In the genomic region with DNA sequence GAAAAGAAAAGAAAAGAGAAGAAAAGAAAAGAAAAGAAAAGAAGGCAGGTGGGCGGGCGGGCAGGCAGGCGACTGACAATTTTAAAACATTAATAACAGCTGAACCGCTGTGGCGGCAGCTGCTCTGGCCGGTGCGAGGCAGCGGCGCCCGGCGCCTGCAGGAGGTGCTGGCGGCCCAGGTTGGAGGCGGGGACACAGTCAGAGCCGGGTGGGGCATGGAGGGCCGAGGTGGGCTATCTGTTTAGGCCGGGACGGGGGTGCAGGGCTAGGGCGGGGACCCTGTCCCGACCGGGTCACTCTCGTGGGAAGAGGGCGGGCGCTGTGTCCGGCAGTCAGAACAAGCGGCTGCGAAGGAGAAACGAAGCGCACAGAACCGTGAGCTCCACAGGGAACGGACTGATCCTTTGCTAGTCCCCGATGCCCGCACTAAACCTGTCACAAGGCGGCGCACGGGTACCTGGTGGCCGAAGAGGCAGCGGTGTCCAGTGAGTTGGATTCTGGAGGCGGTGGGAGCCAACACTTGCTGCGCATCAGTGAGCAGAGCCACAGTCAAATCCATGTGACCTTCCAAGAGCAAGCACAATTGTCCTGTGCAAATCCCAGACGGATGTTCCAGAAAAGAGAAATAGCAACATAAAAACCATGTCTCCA, we compare ENCODE assay signal across 8 cellular contexts. TPM values are rescaled to one million over a fixed set of nuclear protein-coding genes. Genes with fewer than 3 reads are reported as not detected.
A peak's percentile ranks its signal among the peaks of the same experiment; 100 is the strongest.
DNase-seq lines count a peak whose midpoint lies in the region; ATAC-seq and TF ChIP-seq lines count a peak whose summit lies in the region.

No MANE protein-coding gene starts in this region.

- no peak overlapping the region for H4K8ac ChIP-seq in H9 (replicated peaks; ENCODE audit: insufficient read length, low read depth, low read length)

- H4K5ac ChIP-seq in H9 (ENCODE audit: insufficient read length, low read depth, low read length), result no peak overlapping the region

- peak; percentile 83 for TF ChIP-seq CTCF in H9 (conservative IDR thresholded peaks at IDR 0.05)
- TF ChIP-seq CTCF in LNCAP (IDR thresholded peaks at IDR 0.05), result peak; percentile 83
- no peak for TF ChIP-seq CTCF in neutrophil (IDR thresholded peaks at IDR 0.05)
- TF ChIP-seq CTCF in tibial artery (IDR thresholded peaks at IDR 0.05), result peak; percentile 40 to 49

- no peak overlapping the region for H3K23ac ChIP-seq in H9 (ENCODE audit: insufficient read length, low read depth, low read length)

- H3K4ac ChIP-seq in H9 (ENCODE audit: low read depth, low read length), result no peak overlapping the region

- no peak overlapping the region for H3K56ac ChIP-seq in H9 (ENCODE audit: insufficient read length, low read depth, low read length)

- peak overlapping the region; percentile 35 for H3K9ac ChIP-seq in H9 (ENCODE audit: extremely low read depth, insufficient read length, low read length)

- peaks cover 3% of the 10 kb centered on the region; the same call in 1 of the 2 replicates for H3K27me3 Mint-ChIP-seq in H9 (ENCODE audit: low read depth)

- DNase-seq in GM03348 (ENCODE audit: low spot score) (peak; percentile 85), H9 (peak; percentile 92), SHP77 treated with DMSO at 0.1 percent for 48 hours (lab: John Stamatoyannopoulos, UW) (peak; percentile 77), glomerular visceral epithelial cell (ENCODE audit: extremely low spot score) (peak; percentile 76), tibial artery (peak; percentile 34 to 77)
- peak in 1 of 2 donors; percentile 59 for DNase-seq in activated naive CD4-positive, alpha-beta T cell treated with anti-CD3 and anti-CD28 coated beads, Interleukin-2, amount 50 U/mL, for 72 hours (ENCODE audit: low spot score in 2 of 2)

- peaks cover 8 to 17% of the 10 kb centered on the region in 2 experiments for H3K4me1 Mint-ChIP-seq in H9

- peak overlapping the region; percentile 40 to 59 for H3K4me3 ChIP-seq in neutrophil (ENCODE audit: low read depth in 1 of 2, low read length in 1 of 2)
- H3K4me3 ChIP-seq in tibial artery, result peak overlapping the region; percentile 49 to 59

- WGBS in H9 (ENCODE audit: extremely low coverage, insufficient read length, low lambda C conversion rate), result no CpG with 5 or more reads among the region's 40 CpGs

- no peaks in the 10 kb centered on the region for H3K36me3 ChIP-seq in neutrophil
- H3K36me3 ChIP-seq in tibial artery, result no peaks in the 10 kb centered on the region

- H3K18ac ChIP-seq in H9 (ENCODE audit: insufficient read length, low read depth, low read length), result peak overlapping the region; percentile 86

- no peak overlapping the region for H2AK5ac ChIP-seq in H9 (ENCODE audit: insufficient read length, low read length)

- peaks cover 22 to 26% of the 10 kb centered on the region in 2 experiments for H3K9me3 Mint-ChIP-seq in H9
- peaks cover 0 to 4% of the 10 kb centered on the region in 2 donors for H3K9me3 Mint-ChIP-seq in activated naive CD4-positive, alpha-beta T cell treated with anti-CD3 and anti-CD28 coated beads, Interleukin-2, amount 50 U/mL, for 72 hours

- no peak overlapping the region for H3T11ph ChIP-seq in H9 (ENCODE audit: low read length)

- no peak overlapping the region for H2BK120ac ChIP-seq in H9 (ENCODE audit: low read depth, low read length, poor library complexity, severe bottlenecking)

- peak overlapping the region; percentile 87; the same call in 1 of the 2 replicates for H3K14ac ChIP-seq in H9 (ENCODE audit: insufficient read depth, low read length)

- H2BK20ac ChIP-seq in H9 (ENCODE audit: low read depth, low read length, poor library complexity, severe bottlenecking), result no peak overlapping the region

- H3K4me3 Mint-ChIP-seq in H9, result peak overlapping the region; percentile 83 to 85

- H3K79me1 ChIP-seq in H9 (ENCODE audit: insufficient read depth, low read depth, low read length, poor library complexity, severe bottlenecking), result no peaks in the 10 kb centered on the region

- no peaks in the 10 kb centered on the region for H3K23me2 ChIP-seq in H9 (ENCODE audit: insufficient read length, low read depth, low read length, poor library complexity, severe bottlenecking)

- no peaks in the 10 kb centered on the region for H3K9me3 ChIP-seq in H9 (ENCODE audit: control insufficient read depth, low read depth, low read length)
- H3K9me3 ChIP-seq in neutrophil, result no peaks in the 10 kb centered on the region
- no peaks in the 10 kb centered on the region for H3K9me3 ChIP-seq in tibial artery

- peak overlapping the region in 2 of 3 experiments; percentile 71 to 73; a peak in 2 of 7 replicates for H3K27ac Mint-ChIP-seq in H9
- no peak overlapping the region for H3K27ac Mint-ChIP-seq in activated naive CD4-positive, alpha-beta T cell treated with anti-CD3 and anti-CD28 coated beads, Interleukin-2, amount 50 U/mL, for 72 hours

- H3K79me2 ChIP-seq in H9 (ENCODE audit: insufficient read depth, low read length), result no peaks in the 10 kb centered on the region

- peak; percentile 90 to 99 for ATAC-seq in activated naive CD4-positive, alpha-beta T cell treated with anti-CD3 and anti-CD28 coated beads, Interleukin-2, amount 50 U/mL, for 72 hours

- H2AFZ ChIP-seq in H9 (ENCODE audit: low read length), result no peak overlapping the region

- no peak overlapping the region for H2BK15ac ChIP-seq in H9 (ENCODE audit: low read depth, low read length)

- no peak overlapping the region for H4K91ac ChIP-seq in H9 (ENCODE audit: insufficient read length, low read depth, low read length)

- no peak overlapping the region for H2BK12ac ChIP-seq in H9 (ENCODE audit: insufficient read length, low read depth, low read length)

- peaks cover 7 to 22% (median 18%) of the 10 kb centered on the region in 3 experiments; a peak in 6 of 7 replicates for H3K36me3 Mint-ChIP-seq in H9 (ENCODE audit: insufficient read depth in 1 of 3, low read depth in 3 of 3)
- H3K36me3 Mint-ChIP-seq in activated naive CD4-positive, alpha-beta T cell treated with anti-CD3 and anti-CD28 coated beads, Interleukin-2, amount 50 U/mL, for 72 hours, result peaks cover 0 to 7% of the 10 kb centered on the region in 2 donors

- H3K4me2 ChIP-seq in H9 (ENCODE audit: insufficient read depth, insufficient read length, low read length), result peak overlapping the region; percentile 25

- intact Hi-C loops in tibial artery (cut with DNase I; ENCODE audit: low total_unique reads), result no loop called here

- no peak overlapping the region for H3K27ac ChIP-seq in H9 (ENCODE audit: insufficient read length, low read depth, low read length)
- no peak overlapping the region for H3K27ac ChIP-seq in neutrophil
- H3K27ac ChIP-seq in tibial artery, result no peak overlapping the region

- no peak overlapping the region for H2BK5ac ChIP-seq in H9 (ENCODE audit: insufficient read length, low read length)

- H3K4me1 ChIP-seq in H9 (ENCODE audit: insufficient read depth, low read length) (no peaks in the 10 kb centered on the region), neutrophil (ENCODE audit: control insufficient read depth in 1 of 2, insufficient read depth in 1 of 2, low read depth in 1 of 2, low read length in 1 of 2) (peaks cover 0 to 22% of the 10 kb centered on the region in 2 experiments), tibial artery (peaks cover 0 to 10% (median 0%) of the 10 kb centered on the region in 4 donors)

- no peaks in the 10 kb centered on the region for H4K20me1 ChIP-seq in H9 (ENCODE audit: control insufficient read depth, insufficient read depth, insufficient read length)

- H3K27me3 ChIP-seq in H9 (ENCODE audit: insufficient read depth, low read length), result no peaks in the 10 kb centered on the region
- H3K27me3 ChIP-seq in neutrophil, result peaks cover 36% of the 10 kb centered on the region
- H3K27me3 ChIP-seq in tibial artery, result peaks cover 0 to 4% of the 10 kb centered on the region in 2 donors

RNA-seq across cellular contexts. Expression of a gene that starts 13.6 kb away (rescaled TPM):
- total RNA-seq in H9 (2021), result not detected in 2 replicates
- not detected for total RNA-seq in activated naive CD4-positive, alpha-beta T cell treated with anti-CD3 and anti-CD28 coated beads, Interleukin-2, amount 50 U/mL, for 72 hours

RNA-seq across cellular contexts. Expression of a gene that starts 50.5 kb away (rescaled TPM):
- 14.9 and 15.8 TPM in 2 replicates for total RNA-seq in H9 (2021)
- 10 to 100 TPM in 1 of 2 donors, 1 to 10 TPM in 1; 8.8 to 10.5 TPM for total RNA-seq in activated naive CD4-positive, alpha-beta T cell treated with anti-CD3 and anti-CD28 coated beads, Interleukin-2, amount 50 U/mL, for 72 hours

RNA-seq across cellular contexts. Expression of a gene that starts 50.8 kb away (rescaled TPM):
- 20.0 and 20.7 TPM in 2 replicates for total RNA-seq in H9 (2021)
- 10 to 100 TPM in 1 of 2 donors, 1 to 10 TPM in 1; 9.5 to 14.1 TPM for total RNA-seq in activated naive CD4-positive, alpha-beta T cell treated with anti-CD3 and anti-CD28 coated beads, Interleukin-2, amount 50 U/mL, for 72 hours

Comparison
In these comparisons a context has a peak if more than half of its experiments do, and no peak if none do; other contexts are left out.
1. H3K27ac Mint-ChIP-seq: peak in H9 (2 of 3); none in activated naive CD4-positive, alpha-beta T cell treated with anti-CD3 and anti-CD28 coated beads, Interleukin-2, amount 50 U/mL, for 72 hours (0 of 2).